1 cellular context compared by ENCODE assay signal in the genomic region with DNA sequence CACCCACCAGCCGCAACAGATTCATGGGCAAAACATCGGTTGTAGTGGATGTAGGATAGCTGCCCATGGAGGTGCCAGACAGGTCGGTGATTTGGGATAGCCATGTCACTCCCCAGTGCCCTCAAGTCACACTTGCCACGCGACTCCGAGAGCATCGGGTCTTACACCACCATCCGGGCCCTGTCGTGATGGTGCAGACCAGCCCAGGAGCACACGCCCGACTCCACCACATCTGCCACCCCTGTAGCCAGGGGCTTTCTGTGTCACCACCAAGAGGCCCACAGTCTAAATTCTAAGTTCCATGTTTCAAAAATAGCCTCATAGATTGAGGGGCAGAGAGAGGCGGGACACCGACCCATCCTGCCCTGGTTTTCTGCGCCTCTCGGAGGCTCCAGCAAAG.
TF ChIP-seq lines count a peak whose summit lies in the region.

No MANE protein-coding gene starts in this region.

TF ChIP-seq in GM12891, 5 proteins besides CTCF, POLR2A, EP300 and RAD21:
- TF ChIP-seq TAF1 (IDR thresholded peaks at IDR 0.05; ENCODE audit: low read depth, low read length), result no peak
- no peak for TF ChIP-seq POU2F2 (IDR thresholded peaks at IDR 0.05; ENCODE audit: low read depth, low read length)
- TF ChIP-seq POLR2AphosphoS5 (IDR thresholded peaks at IDR 0.05; ENCODE audit: low read depth, low read length), result no peak
- TF ChIP-seq SPI1 (IDR thresholded peaks at IDR 0.05; ENCODE audit: low read depth, low read length), result no peak
- TF ChIP-seq PAX5 (IDR thresholded peaks at IDR 0.05; ENCODE audit: insufficient read depth, low read length, severe bottlenecking), result no peak
